In the genomic region with DNA sequence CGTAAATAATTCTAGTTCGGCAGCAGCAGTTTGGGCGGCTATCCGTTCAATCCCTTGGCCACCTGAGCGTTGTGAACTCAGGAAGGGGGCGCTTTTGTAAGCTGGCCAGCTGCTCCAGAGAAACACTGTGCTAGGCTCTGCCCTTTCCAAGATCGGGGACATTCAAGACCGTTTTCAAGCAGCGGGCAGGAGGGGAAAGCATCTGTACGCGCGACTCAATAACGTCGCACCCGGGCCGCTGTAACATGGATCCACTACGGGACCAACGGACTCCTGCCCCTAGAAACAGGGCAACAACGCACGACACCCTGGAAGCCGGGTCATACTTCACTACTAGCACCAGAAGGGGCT, we compare ENCODE assay signal across 1 cellular context.
TF ChIP-seq lines count a peak whose summit lies in the region.

No MANE protein-coding gene starts in this region.

TF ChIP-seq in HCT116, 20 proteins besides CTCF, POLR2A, EP300 and RAD21 (continued from another document):
- TF ChIP-seq, protein P1, sequence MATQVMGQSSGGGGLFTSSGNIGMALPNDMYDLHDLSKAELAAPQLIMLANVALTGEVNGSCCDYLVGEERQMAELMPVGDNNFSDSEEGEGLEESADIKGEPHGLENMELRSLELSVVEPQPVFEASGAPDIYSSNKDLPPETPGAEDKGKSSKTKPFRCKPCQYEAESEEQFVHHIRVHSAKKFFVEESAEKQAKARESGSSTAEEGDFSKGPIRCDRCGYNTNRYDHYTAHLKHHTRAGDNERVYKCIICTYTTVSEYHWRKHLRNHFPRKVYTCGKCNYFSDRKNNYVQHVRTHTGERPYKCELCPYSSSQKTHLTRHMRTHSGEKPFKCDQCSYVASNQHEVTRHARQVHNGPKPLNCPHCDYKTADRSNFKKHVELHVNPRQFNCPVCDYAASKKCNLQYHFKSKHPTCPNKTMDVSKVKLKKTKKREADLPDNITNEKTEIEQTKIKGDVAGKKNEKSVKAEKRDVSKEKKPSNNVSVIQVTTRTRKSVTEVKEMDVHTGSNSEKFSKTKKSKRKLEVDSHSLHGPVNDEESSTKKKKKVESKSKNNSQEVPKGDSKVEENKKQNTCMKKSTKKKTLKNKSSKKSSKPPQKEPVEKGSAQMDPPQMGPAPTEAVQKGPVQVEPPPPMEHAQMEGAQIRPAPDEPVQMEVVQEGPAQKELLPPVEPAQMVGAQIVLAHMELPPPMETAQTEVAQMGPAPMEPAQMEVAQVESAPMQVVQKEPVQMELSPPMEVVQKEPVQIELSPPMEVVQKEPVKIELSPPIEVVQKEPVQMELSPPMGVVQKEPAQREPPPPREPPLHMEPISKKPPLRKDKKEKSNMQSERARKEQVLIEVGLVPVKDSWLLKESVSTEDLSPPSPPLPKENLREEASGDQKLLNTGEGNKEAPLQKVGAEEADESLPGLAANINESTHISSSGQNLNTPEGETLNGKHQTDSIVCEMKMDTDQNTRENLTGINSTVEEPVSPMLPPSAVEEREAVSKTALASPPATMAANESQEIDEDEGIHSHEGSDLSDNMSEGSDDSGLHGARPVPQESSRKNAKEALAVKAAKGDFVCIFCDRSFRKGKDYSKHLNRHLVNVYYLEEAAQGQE (IDR thresholded peaks at IDR 0.05; ENCODE audit: low read depth) = no peak
- no peak for TF ChIP-seq SRF (IDR thresholded peaks at IDR 0.05; ENCODE audit: low read depth)
- TF ChIP-seq CBX3 (IDR thresholded peaks at IDR 0.05; ENCODE audit: low read depth) = no peak
- no peak for TF ChIP-seq EZH2 (IDR thresholded peaks at IDR 0.05)
- TF ChIP-seq ELF1 (IDR thresholded peaks at IDR 0.05; ENCODE audit: borderline replicate concordance, low read depth) = no peak
- TF ChIP-seq SP1 (IDR thresholded peaks at IDR 0.05; ENCODE audit: low read depth) = no peak
- TF ChIP-seq, protein P2, sequence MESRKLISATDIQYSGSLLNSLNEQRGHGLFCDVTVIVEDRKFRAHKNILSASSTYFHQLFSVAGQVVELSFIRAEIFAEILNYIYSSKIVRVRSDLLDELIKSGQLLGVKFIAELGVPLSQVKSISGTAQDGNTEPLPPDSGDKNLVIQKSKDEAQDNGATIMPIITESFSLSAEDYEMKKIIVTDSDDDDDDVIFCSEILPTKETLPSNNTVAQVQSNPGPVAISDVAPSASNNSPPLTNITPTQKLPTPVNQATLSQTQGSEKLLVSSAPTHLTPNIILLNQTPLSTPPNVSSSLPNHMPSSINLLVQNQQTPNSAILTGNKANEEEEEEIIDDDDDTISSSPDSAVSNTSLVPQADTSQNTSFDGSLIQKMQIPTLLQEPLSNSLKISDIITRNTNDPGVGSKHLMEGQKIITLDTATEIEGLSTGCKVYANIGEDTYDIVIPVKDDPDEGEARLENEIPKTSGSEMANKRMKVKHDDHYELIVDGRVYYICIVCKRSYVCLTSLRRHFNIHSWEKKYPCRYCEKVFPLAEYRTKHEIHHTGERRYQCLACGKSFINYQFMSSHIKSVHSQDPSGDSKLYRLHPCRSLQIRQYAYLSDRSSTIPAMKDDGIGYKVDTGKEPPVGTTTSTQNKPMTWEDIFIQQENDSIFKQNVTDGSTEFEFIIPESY (IDR thresholded peaks at IDR 0.05; ENCODE audit: extremely low read depth, insufficient replicate concordance, low read length) = no peak
